ENCODE assay signal across 9 cellular contexts in the genomic region with DNA sequence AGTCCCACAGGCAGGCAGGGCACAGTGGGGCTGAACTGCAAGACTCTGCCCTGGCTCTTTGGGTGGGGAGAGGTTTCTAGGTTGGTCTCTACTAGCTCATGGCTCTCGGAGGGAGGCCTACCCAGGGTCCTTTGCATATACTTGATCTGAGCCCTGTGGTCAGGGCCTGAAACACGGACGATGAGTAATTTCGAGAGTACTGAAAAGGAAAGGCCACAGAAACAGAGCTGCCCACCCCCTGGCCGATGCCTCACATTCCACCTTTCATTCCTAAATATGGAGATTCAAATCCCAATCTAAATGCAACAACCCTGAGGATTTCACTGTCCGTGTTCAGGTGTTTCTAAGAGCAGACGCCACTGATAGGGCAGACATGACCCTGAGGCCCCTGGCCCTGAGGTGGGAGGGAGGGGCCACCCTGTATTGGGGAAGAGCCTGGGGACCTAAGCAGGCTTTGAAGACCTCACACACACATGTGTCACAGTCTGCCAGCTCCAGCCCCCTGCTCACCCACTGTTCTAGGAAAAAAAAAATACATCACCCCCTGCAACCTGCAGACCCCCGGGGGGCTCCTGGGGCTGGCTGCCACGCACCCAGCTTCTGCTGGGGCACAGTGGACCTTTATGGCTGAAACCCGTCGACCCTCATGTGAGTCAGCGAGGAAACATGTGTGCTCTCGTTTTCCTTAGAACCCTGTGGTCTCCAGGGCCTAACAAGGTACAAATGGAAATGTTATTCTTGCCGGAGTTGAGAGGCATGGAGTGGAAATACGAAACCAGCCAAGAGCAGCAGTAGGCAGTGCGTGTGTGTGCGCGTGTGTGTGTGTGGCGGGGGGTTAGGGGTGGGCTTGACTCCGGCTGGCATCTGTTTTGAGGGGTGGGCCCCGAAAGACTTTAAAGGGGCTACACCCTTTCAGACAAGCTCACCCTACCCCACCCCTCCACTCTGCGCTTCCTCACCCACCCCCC.
A peak's percentile ranks its signal among the peaks of the same experiment; 100 is the strongest.
DNase-seq lines count a peak whose midpoint lies in the region; ATAC-seq and TF ChIP-seq lines count a peak whose summit lies in the region.
"Had no signal": no experiment of that assay in that cellular context is flagged by ENCODE, and none has a peak within 500 bp of the region (broad histone marks: within the 10 kb centered on the region; RNA-seq: fewer than 3 reads in every experiment).

No MANE protein-coding gene starts in this region.

- H3K27me3 Mint-ChIP-seq in glutamatergic neuron (ENCODE audit: unreplicated experiment): peaks cover 5% of the 10 kb centered on the region
- H3K27me3 Mint-ChIP-seq in natural killer cell treated with Interleukin-12 subunit alpha and Interleukin-12 subunit beta and Interleukin-15 and Interleukin-18, amount 100 ng/mL, for 72 hours: no peaks in the 10 kb centered on the region

- H3K36me3 Mint-ChIP-seq in glutamatergic neuron (ENCODE audit: unreplicated experiment): peaks cover 5% of the 10 kb centered on the region
- no peaks in the 10 kb centered on the region for H3K36me3 Mint-ChIP-seq in natural killer cell treated with Interleukin-12 subunit alpha and Interleukin-12 subunit beta and Interleukin-15 and Interleukin-18, amount 100 ng/mL, for 72 hours

- H3K79me2 ChIP-seq in SK-N-SH (ENCODE audit: insufficient read depth): no peaks in the 10 kb centered on the region

- H4K20me1 ChIP-seq in SK-N-SH (ENCODE audit: insufficient read depth): no peaks in the 10 kb centered on the region

- no peaks in the 10 kb centered on the region for H3K9me2 ChIP-seq in SK-N-SH

- intact Hi-C loops in gastrocnemius medialis (cut with DNase I; ENCODE audit: low total_unique reads): no loop called here

- no peak overlapping the region for H3K4me3 ChIP-seq in GM12865 (ENCODE audit: low read depth, low read length)
- no peak overlapping the region for H3K4me3 ChIP-seq in gastrocnemius medialis
- no peak overlapping the region for H3K4me3 ChIP-seq in SK-N-SH (ENCODE audit: low read depth in 2 of 2, low read length in 1 of 2)

- H3K27ac Mint-ChIP-seq in glutamatergic neuron (ENCODE audit: unreplicated experiment): peak overlapping the region; percentile 48
- H3K27ac Mint-ChIP-seq in natural killer cell treated with Interleukin-12 subunit alpha and Interleukin-12 subunit beta and Interleukin-15 and Interleukin-18, amount 100 ng/mL, for 72 hours: peak overlapping the region in 1 of 2 donors; percentile 65

- TF ChIP-seq POLR2A in gastrocnemius medialis (IDR thresholded peaks at IDR 0.05): no peak

- no peak for TF ChIP-seq RAD21 in SK-N-SH (IDR thresholded peaks at IDR 0.05; ENCODE audit: low read length)

- no peaks in the 10 kb centered on the region for H3F3A ChIP-seq in SK-N-SH (replicated peaks; ENCODE audit: insufficient read depth)

- H3K4me1 ChIP-seq in gastrocnemius medialis: no peaks in the 10 kb centered on the region
- peaks cover 0 to 39% of the 10 kb centered on the region in 2 experiments; a peak in 1 of 4 replicates for H3K4me1 ChIP-seq in SK-N-SH (ENCODE audit: control insufficient read depth in 1 of 2, insufficient read depth in 2 of 2, low read depth in 1 of 2, low read length in 1 of 2)

- in situ Hi-C loops in gastrocnemius medialis (cut with MboI; ENCODE audit: low sequenced_read_pairs in 4 of 4): no loop called here

- no peaks in the 10 kb centered on the region for H3K9me3 ChIP-seq in gastrocnemius medialis
- no peaks in the 10 kb centered on the region for H3K9me3 ChIP-seq in SK-N-SH

- H3K36me3 ChIP-seq in gastrocnemius medialis: no peaks in the 10 kb centered on the region
- H3K36me3 ChIP-seq in SK-N-SH (replicated peaks in 1 of 2; ENCODE audit: control insufficient read depth in 1 of 2, insufficient read depth in 2 of 2, low read length in 1 of 2): no peaks in the 10 kb centered on the region

- peaks cover 11% of the 10 kb centered on the region for H3K9me3 Mint-ChIP-seq in glutamatergic neuron (ENCODE audit: unreplicated experiment)
- H3K9me3 Mint-ChIP-seq in natural killer cell treated with Interleukin-12 subunit alpha and Interleukin-12 subunit beta and Interleukin-15 and Interleukin-18, amount 100 ng/mL, for 72 hours: no peaks in the 10 kb centered on the region

- H3K27me3 ChIP-seq in gastrocnemius medialis (no peaks in the 10 kb centered on the region), SK-N-SH (ENCODE audit: insufficient read depth) (no peaks in the 10 kb centered on the region)

- no peak overlapping the region for H3K27ac ChIP-seq in gastrocnemius medialis
- no peak overlapping the region; a peak in 1 of 4 replicates for H3K27ac ChIP-seq in SK-N-SH (ENCODE audit: low read depth in 2 of 2, low read length in 1 of 2)
- H3K27ac ChIP-seq: VCaP had no signal

- CTCF ChIA-PET in SK-N-SH (lab: Yijun Ruan, JAX): interaction anchor here (0.9 to 2.6 kb wide), 3 partner anchors 32 to 119 kb away, joined by 3 to 10 read pairs (median 3); no protein-coding TSS in a partner anchor

- ATAC-seq in GM21529 (IDR thresholded peaks at IDR 0.05; ENCODE audit: unreplicated experiment) (peak; percentile 70), HG03558 (IDR thresholded peaks at IDR 0.05; ENCODE audit: extremely low read depth, unreplicated experiment) (peak; percentile 41), gastrocnemius medialis (no peak)
- ATAC-seq in natural killer cell treated with Interleukin-12 subunit alpha and Interleukin-12 subunit beta and Interleukin-15 and Interleukin-18, amount 100 ng/mL, for 72 hours: no peak

- TF ChIP-seq EP300 in SK-N-SH (IDR thresholded peaks at IDR 0.05; ENCODE audit: borderline replicate concordance in 1 of 2, low read depth in 1 of 2, low read length in 1 of 2): no peak

- no peak overlapping the region for H3K9ac ChIP-seq in SK-N-SH

- TF ChIP-seq CTCF in GM12865 (IDR thresholded peaks at IDR 0.05; ENCODE audit: insufficient read depth, low read depth, low read length, missing control alignments) (no peak), glutamatergic neuron (IDR thresholded peaks at IDR 0.05; ENCODE audit: partially characterized antibody, unreplicated experiment) (no peak), gastrocnemius medialis (IDR thresholded peaks at IDR 0.05 in 4 of 5, conservative IDR thresholded peaks at IDR 0.05 in 1 of 5) (no peak), SK-N-SH (IDR thresholded peaks at IDR 0.05) (no peak)

- POLR2A ChIA-PET in SK-N-SH (lab: Yijun Ruan, JAX): interaction anchor here (1.2 kb wide), 1 partner anchor 10 kb away, joined by 3 read pairs; no protein-coding TSS in a partner anchor

- WGBS in SK-N-SH (ENCODE audit: low lambda C conversion rate): 76% methylated on average over 19 of the region's 22 CpGs

- DNase-seq in GM12865 (ENCODE audit: low read depth) (peak; percentile 86), glutamatergic neuron (no peak), putamen (ENCODE audit: low spot score) (no peak), gastrocnemius medialis (no peak), SK-N-SH (no peak)
- no peak for DNase-seq in natural killer cell treated with Interleukin-12 subunit alpha and Interleukin-12 subunit beta and Interleukin-15 and Interleukin-18, amount 100 ng/mL, for 72 hours (ENCODE audit: low spot score)

- peaks cover 15% of the 10 kb centered on the region for H3K4me1 Mint-ChIP-seq in glutamatergic neuron (ENCODE audit: low read depth, unreplicated experiment)
- H3K4me1 Mint-ChIP-seq in natural killer cell treated with Interleukin-12 subunit alpha and Interleukin-12 subunit beta and Interleukin-15 and Interleukin-18, amount 100 ng/mL, for 72 hours (ENCODE audit: low read depth in 2 of 2): peaks cover 35 to 37% of the 10 kb centered on the region in 2 donors

- no peak overlapping the region for H3K4me2 ChIP-seq in SK-N-SH

- H3K4me3 Mint-ChIP-seq in glutamatergic neuron (ENCODE audit: unreplicated experiment): no peak overlapping the region
- no peak overlapping the region for H3K4me3 Mint-ChIP-seq in natural killer cell treated with Interleukin-12 subunit alpha and Interleukin-12 subunit beta and Interleukin-15 and Interleukin-18, amount 100 ng/mL, for 72 hours

- H2AFZ ChIP-seq in SK-N-SH (ENCODE audit: low read depth): no peak overlapping the region

TF ChIP-seq in SK-N-SH, 30 proteins besides CTCF, POLR2A, EP300 and RAD21:
- no peak for TF ChIP-seq GABPA (IDR thresholded peaks at IDR 0.05; ENCODE audit: low read depth)

Comparison
In these comparisons a context has a peak if more than half of its experiments do, and no peak if none do; other contexts are left out.
1. ATAC-seq: peak in GM21529 (single experiment) and HG03558 (single experiment); none in gastrocnemius medialis (0 of 2) and natural killer cell treated with Interleukin-12 subunit alpha and Interleukin-12 subunit beta and Interleukin-15 and Interleukin-18, amount 100 ng/mL, for 72 hours (0 of 2).